ENCODE assay signal across 8 cellular contexts in genomic region chr5:65562731-65563701, GRCh38. TPM values are rescaled to one million over a fixed set of nuclear protein-coding genes. Genes with fewer than 3 reads are reported as not detected.
DNase-seq lines count a peak whose midpoint lies in the region; ATAC-seq and TF ChIP-seq lines count a peak whose summit lies in the region.

CENPK (minus strand) TSS chr5:65563168; CDS start chr5:65554907, 8,261 bp downstream.
PPWD1 (plus strand) TSS chr5:65563296; CDS start chr5:65563311, 15 bp downstream.

- H3K4me3 ChIP-seq in KMS-11 (IDR thresholded peaks at IDR 0.05; ENCODE audit: insufficient read depth, low read depth, low read length) = no peak within 1 kb of the TSS
- peak within 1 kb of the TSS; percentile 69 to 83 (median 75) for H3K4me3 ChIP-seq in Peyer's patch
- peak within 1 kb of the TSS; percentile 72 to 85 (median 80) for H3K4me3 ChIP-seq in esophagus muscularis mucosa
- H3K4me3 ChIP-seq in muscle layer of duodenum (ENCODE audit: low read depth in 1 of 2, low read length in 2 of 2) = peak within 1 kb of the TSS; percentile 96 to 100

- H2AFZ ChIP-seq in KMS-11 (ENCODE audit: low read depth) = peak within 1 kb of the TSS; percentile 81

- under 1% methylated on average over 53 of the region's 54 CpGs for WGBS in esophagus muscularis mucosa

- no peak for TF ChIP-seq CTCF in KMS-11 (conservative IDR thresholded peaks at IDR 0.05; ENCODE audit: low read depth, low read length)
- TF ChIP-seq CTCF in Peyer's patch (IDR thresholded peaks at IDR 0.05) = peak in 1 of 6 experiments; percentile 18
- TF ChIP-seq CTCF in esophagus muscularis mucosa (IDR thresholded peaks at IDR 0.05) = no peak

- H3K4me1 ChIP-seq in KMS-11 (ENCODE audit: low read depth, poor library complexity, severe bottlenecking) = peaks cover 31% of the 10 kb centered on the region
- peaks cover 0 to 24% (median 0%) of the 10 kb centered on the region in 4 donors for H3K4me1 ChIP-seq in Peyer's patch
- peaks cover 25 to 37% (median 31%) of the 10 kb centered on the region in 4 donors for H3K4me1 ChIP-seq in esophagus muscularis mucosa
- H3K4me1 ChIP-seq in muscle layer of duodenum (ENCODE audit: control insufficient read depth in 1 of 2, insufficient read depth in 2 of 2, low read length in 2 of 2) = peaks cover 9 to 37% of the 10 kb centered on the region in 2 donors

- H4K20me1 ChIP-seq in KMS-11 (ENCODE audit: insufficient read depth) = no peaks in the 10 kb centered on the region

- H3K36me3 ChIP-seq in KMS-11 (ENCODE audit: insufficient read depth) = no peaks in the 10 kb centered on the region
- no peaks in the 10 kb centered on the region for H3K36me3 ChIP-seq in Peyer's patch
- H3K36me3 ChIP-seq in esophagus muscularis mucosa = peaks cover 0 to 2% (median under 1%) of the 10 kb centered on the region in 4 donors
- peaks cover 0 to 3% of the 10 kb centered on the region in 2 donors for H3K36me3 ChIP-seq in muscle layer of duodenum (ENCODE audit: control insufficient read depth in 1 of 2, insufficient read depth in 2 of 2, low read length in 2 of 2)

- H3K27ac ChIP-seq in KMS-11 = peak within 1 kb of the TSS; percentile 88
- peak within 1 kb of the TSS; percentile 80 to 91 (median 85) for H3K27ac ChIP-seq in Peyer's patch
- peak within 1 kb of the TSS; percentile 81 to 90 (median 87) for H3K27ac ChIP-seq in esophagus muscularis mucosa (replicated peaks in 1 of 4)
- H3K27ac ChIP-seq in muscle layer of duodenum (ENCODE audit: low read length) = peak within 1 kb of the TSS; percentile 83

- H3K4me2 ChIP-seq in KMS-11 = peak within 1 kb of the TSS; percentile 75

- H3K9me3 ChIP-seq in Peyer's patch (no peaks in the 10 kb centered on the region), esophagus muscularis mucosa (no peaks in the 10 kb centered on the region), muscle layer of duodenum (ENCODE audit: control insufficient read depth in 1 of 2, low read length in 2 of 2) (no peaks in the 10 kb centered on the region)

- H3K9ac ChIP-seq in KMS-11 = peak within 1 kb of the TSS; percentile 82

- peaks cover 58% of the 10 kb centered on the region for H3K79me2 ChIP-seq in KMS-11 (ENCODE audit: insufficient read depth, low read depth)

- TF ChIP-seq POLR2A in Peyer's patch (IDR thresholded peaks at IDR 0.05) = peak; percentile 52 to 68
- no peak for TF ChIP-seq POLR2A in esophagus muscularis mucosa (IDR thresholded peaks at IDR 0.05; ENCODE audit: low read depth)

- ATAC-seq in GM21737 (IDR thresholded peaks at IDR 0.05; ENCODE audit: unreplicated experiment) = peak; percentile 98

- H3K27me3 ChIP-seq in KMS-11 (ENCODE audit: insufficient read depth, low read depth) = no peaks in the 10 kb centered on the region
- no peaks in the 10 kb centered on the region for H3K27me3 ChIP-seq in Peyer's patch
- H3K27me3 ChIP-seq in esophagus muscularis mucosa = no peaks in the 10 kb centered on the region
- H3K27me3 ChIP-seq in muscle layer of duodenum (ENCODE audit: low read depth, low read length) = no peaks in the 10 kb centered on the region

- DNase-seq in DMS53 treated with DMSO at 0.1 percent for 48 hours (lab: John Stamatoyannopoulos, UW; ENCODE audit: unreplicated experiment) (peak; percentile 94), Peyer's patch (peak; percentile 94 to 98 (median 96)), esophagus muscularis mucosa (ENCODE audit: extremely low spot score) (peak; percentile 98)
- peak; percentile 96 for DNase-seq in activated T-cell treated with anti-CD3 and anti-CD28 coated beads, Interleukin-2, amount 50 U/mL, for 48 hours
- peak; percentile 91 to 92 for DNase-seq in stimulated activated CD8-positive, alpha-beta memory T cell treated with anti-CD3 and anti-CD28 coated beads, Interleukin-7, amount 100 ng/mL, for 4 hours (ENCODE audit: low read depth in 2 of 2)

- intact Hi-C loops in esophagus muscularis mucosa (cut with DNase I) = no loop called here

- no peak for TF ChIP-seq EP300 in esophagus muscularis mucosa (IDR thresholded peaks at IDR 0.05)

RNA-seq across cellular contexts. Expression of gene CENPK, which starts in this region (rescaled TPM):
- total RNA-seq in Peyer's patch = 10 to 100 TPM in 1 of 4 donors, 1 to 10 TPM in 3; 4.5 to 22.3 (median 8.5) TPM
- 1 to 10 TPM in 1 of 4 donors, under 1 TPM in 1, not detected in 2; 0.57 to 1.2 TPM for total RNA-seq in esophagus muscularis mucosa

RNA-seq across cellular contexts. Expression of gene PPWD1, which starts in this region (rescaled TPM):
- total RNA-seq in Peyer's patch = 10 to 100 TPM; 31.2 to 84.2 (median 38.2) TPM
- total RNA-seq in esophagus muscularis mucosa = 10 to 100 TPM; 24.4 to 48.6 (median 30.0) TPM
